In genomic region chr2:81545626-81546025, GRCh38 we compare ENCODE assay signal across 22 cellular contexts.
A peak's percentile ranks its signal among the peaks of the same experiment; 100 is the strongest.
DNase-seq lines count a peak whose midpoint lies in the region; ATAC-seq, FAIRE-seq and TF ChIP-seq lines count a peak whose summit lies in the region.
"Had no signal": no experiment of that assay in that cellular context is flagged by ENCODE, and none has a peak within 500 bp of the region (broad histone marks: within the 10 kb centered on the region; RNA-seq: fewer than 3 reads in every experiment).

No MANE protein-coding gene starts in this region.

- no peak overlapping the region for H3K27ac Mint-ChIP-seq in immature natural killer cell
- no peak overlapping the region for H3K27ac Mint-ChIP-seq in osteocyte (ENCODE audit: unreplicated experiment)
- H3K27ac Mint-ChIP-seq: CD4-positive, alpha-beta T cell; T-helper 1 cell treated with Interleukin-12 subunit alpha and Interleukin-12 subunit beta and Interleukin-4 antibody, amounts not matched to agents 30 μg/mL and 1 μg/mL, for 36 hours had no signal

- FAIRE-seq in H54 (lab: Jason Lieb, UNC) (peak; percentile 88), urothelium cell line (lab: Jason Lieb, UNC) (no peak)
- FAIRE-seq: HepG2, K562 had no signal

- H3K4me3 Mint-ChIP-seq in immature natural killer cell: no peak overlapping the region
- H3K4me3 Mint-ChIP-seq in osteocyte (ENCODE audit: unreplicated experiment): no peak overlapping the region
- H3K4me3 Mint-ChIP-seq: CD4-positive, alpha-beta T cell; T-helper 1 cell treated with Interleukin-12 subunit alpha and Interleukin-12 subunit beta and Interleukin-4 antibody, amounts not matched to agents 30 μg/mL and 1 μg/mL, for 36 hours had no signal

- no peak for ATAC-seq in GM18511 (IDR thresholded peaks at IDR 0.05; ENCODE audit: unreplicated experiment)
- ATAC-seq: HepG2, K562 had no signal

- H3K27me3 Mint-ChIP-seq in immature natural killer cell (ENCODE audit: low read depth in 3 of 3): no peaks in the 10 kb centered on the region
- H3K27me3 Mint-ChIP-seq in osteocyte (ENCODE audit: unreplicated experiment): no peaks in the 10 kb centered on the region
- H3K27me3 Mint-ChIP-seq: CD4-positive, alpha-beta T cell had no signal

- H3K4me1 Mint-ChIP-seq in immature natural killer cell (no peaks in the 10 kb centered on the region), osteocyte (ENCODE audit: unreplicated experiment) (no peaks in the 10 kb centered on the region)

- H3K36me3 Mint-ChIP-seq in immature natural killer cell (no peaks in the 10 kb centered on the region), osteocyte (ENCODE audit: unreplicated experiment) (no peaks in the 10 kb centered on the region)

- TF ChIP-seq POLR2A in H54 (IDR thresholded peaks at IDR 0.05; ENCODE audit: low read depth, low read length): no peak

- DNase-seq in H54 (ENCODE audit: insufficient read length, low spot score) (peak; percentile 2), LoVo (ENCODE audit: low spot score) (peak; percentile 46), SW480 (ENCODE audit: low spot score) (peak; percentile 76), urothelium cell line (ENCODE audit: low spot score) (peak; percentile 10), immature natural killer cell (no peak), osteocyte (ENCODE audit: extremely low spot score, unreplicated experiment) (no peak)
- DNase-seq: ACHN; Calu3; CD4-positive, alpha-beta T cell; GDM1; GM23248; NCI-H1105; NCI-H146; NCI-H2029; NCI-H226; NCI-H510A treated with DMSO at 0.1 percent for 48 hours; NCI-H748 treated with DMSO at 0.1 percent for 48 hours; SJCRH30 had no signal

- no peak for TF ChIP-seq CTCF in osteocyte (IDR thresholded peaks at IDR 0.05)

- H3K9me3 Mint-ChIP-seq in immature natural killer cell: peaks cover 6 to 44% (median 19%) of the 10 kb centered on the region in 6 donors
- peaks cover 3% of the 10 kb centered on the region for H3K9me3 Mint-ChIP-seq in osteocyte (ENCODE audit: unreplicated experiment)
- H3K9me3 Mint-ChIP-seq: T-helper 1 cell treated with Interleukin-12 subunit alpha and Interleukin-12 subunit beta and Interleukin-4 antibody, amounts not matched to agents 30 μg/mL and 1 μg/mL, for 36 hours had no signal

Comparison
In these comparisons a context has a peak if more than half of its experiments do, and no peak if none do; other contexts are left out.
1. DNase-seq: peak in H54 (single experiment), LoVo (single experiment), SW480 (single experiment) and urothelium cell line (single experiment); none in immature natural killer cell (0 of 3) and osteocyte (single experiment).